ENCODE assay signal across 2 cellular contexts in genomic region chr5:16754621-16755020, GRCh38.
TF ChIP-seq lines count a peak whose summit lies in the region.

No MANE protein-coding gene starts in this region.

TF ChIP-seq in SK-N-SH, 30 proteins besides CTCF, POLR2A, EP300 and RAD21 (continued from another document):
- TF ChIP-seq REST (IDR thresholded peaks at IDR 0.05; ENCODE audit: low read depth, low read length) (no peak), FOXJ3 (CRISPR knock-in tag; IDR thresholded peaks at IDR 0.05) (no peak)
- TF ChIP-seq, protein P1, sequence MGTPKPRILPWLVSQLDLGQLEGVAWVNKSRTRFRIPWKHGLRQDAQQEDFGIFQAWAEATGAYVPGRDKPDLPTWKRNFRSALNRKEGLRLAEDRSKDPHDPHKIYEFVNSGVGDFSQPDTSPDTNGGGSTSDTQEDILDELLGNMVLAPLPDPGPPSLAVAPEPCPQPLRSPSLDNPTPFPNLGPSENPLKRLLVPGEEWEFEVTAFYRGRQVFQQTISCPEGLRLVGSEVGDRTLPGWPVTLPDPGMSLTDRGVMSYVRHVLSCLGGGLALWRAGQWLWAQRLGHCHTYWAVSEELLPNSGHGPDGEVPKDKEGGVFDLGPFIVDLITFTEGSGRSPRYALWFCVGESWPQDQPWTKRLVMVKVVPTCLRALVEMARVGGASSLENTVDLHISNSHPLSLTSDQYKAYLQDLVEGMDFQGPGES (IDR thresholded peaks at IDR 0.05; ENCODE audit: low read depth, low read length), result no peak
- TF ChIP-seq, protein P2, sequence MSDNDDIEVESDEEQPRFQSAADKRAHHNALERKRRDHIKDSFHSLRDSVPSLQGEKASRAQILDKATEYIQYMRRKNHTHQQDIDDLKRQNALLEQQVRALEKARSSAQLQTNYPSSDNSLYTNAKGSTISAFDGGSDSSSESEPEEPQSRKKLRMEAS (IDR thresholded peaks at IDR 0.05; ENCODE audit: low read depth), result no peak
TF ChIP-seq in SK-N-SH: peak in this region for 0.

TF ChIP-seq in SK-N-SH treated with all-trans-retinoic acid at 6 μM for 48 hours, 23 proteins besides CTCF, POLR2A, EP300 and RAD21 (continued from another document):
- TF ChIP-seq, protein P3, sequence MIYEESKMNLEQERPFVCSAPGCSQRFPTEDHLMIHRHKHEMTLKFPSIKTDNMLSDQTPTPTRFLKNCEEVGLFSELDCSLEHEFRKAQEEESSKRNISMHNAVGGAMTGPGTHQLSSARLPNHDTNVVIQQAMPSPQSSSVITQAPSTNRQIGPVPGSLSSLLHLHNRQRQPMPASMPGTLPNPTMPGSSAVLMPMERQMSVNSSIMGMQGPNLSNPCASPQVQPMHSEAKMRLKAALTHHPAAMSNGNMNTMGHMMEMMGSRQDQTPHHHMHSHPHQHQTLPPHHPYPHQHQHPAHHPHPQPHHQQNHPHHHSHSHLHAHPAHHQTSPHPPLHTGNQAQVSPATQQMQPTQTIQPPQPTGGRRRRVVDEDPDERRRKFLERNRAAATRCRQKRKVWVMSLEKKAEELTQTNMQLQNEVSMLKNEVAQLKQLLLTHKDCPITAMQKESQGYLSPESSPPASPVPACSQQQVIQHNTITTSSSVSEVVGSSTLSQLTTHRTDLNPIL (CRISPR knock-in tag; IDR thresholded peaks at IDR 0.05; ENCODE audit: low read depth), result no peak
TF ChIP-seq in SK-N-SH treated with all-trans-retinoic acid at 6 μM for 48 hours: peak in this region for 0.
